ENCODE assay signal across 1 cellular context in genomic region chr16:86566601-86566965, GRCh38.
TF ChIP-seq lines count a peak whose summit lies in the region.

FOXC2 (plus strand) TSS chr16:86566829; CDS start chr16:86567336, 507 bp downstream.

TF ChIP-seq in A549, 52 proteins besides CTCF, POLR2A, EP300 and RAD21 (continued from another document):
- no peak for TF ChIP-seq PBX3 (IDR thresholded peaks at IDR 0.05)
- no peak for TF ChIP-seq GATA3 (IDR thresholded peaks at IDR 0.05; ENCODE audit: borderline replicate concordance)
- no peak for TF ChIP-seq BCL3 (IDR thresholded peaks at IDR 0.05)
- no peak for TF ChIP-seq HES2 (IDR thresholded peaks at IDR 0.05)
